ENCODE assay signal across 29 cellular contexts in the genomic region with DNA sequence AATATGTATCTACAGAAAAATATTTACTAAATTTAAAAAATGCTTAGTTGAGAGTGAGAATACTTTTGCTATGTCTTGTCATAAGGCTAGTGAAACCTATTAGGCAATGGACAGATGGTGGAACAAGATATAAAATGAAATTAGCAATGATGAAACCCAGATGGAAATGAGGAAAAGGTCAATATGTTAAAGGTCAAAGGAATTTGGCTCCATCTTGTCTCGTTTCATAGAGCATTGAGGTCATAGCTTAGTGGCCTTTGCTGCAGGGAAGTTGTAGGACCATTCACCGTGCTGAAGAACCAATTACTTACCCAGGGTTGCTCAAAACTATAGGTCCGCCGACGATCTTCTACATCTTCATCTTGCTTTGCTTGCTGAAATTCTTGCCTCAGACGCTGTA.
"Had no signal": no experiment of that assay in that cellular context is flagged by ENCODE, and none has a peak within 500 bp of the region (broad histone marks: within the 10 kb centered on the region; RNA-seq: fewer than 3 reads in every experiment).

No MANE protein-coding gene starts in this region.

- H3K9me3 ChIP-seq: mucosa of descending colon, neutrophil, stomach, thyroid gland, vagina had no signal

- H3K27me3 Mint-ChIP-seq: memory B cell, naive B cell, progenitor cell of endocrine pancreas had no signal

- H3K27ac ChIP-seq: dorsolateral prefrontal cortex, epithelial cell of prostate, neutrophil, parathyroid adenoma, stomach, thyroid gland, vagina had no signal

- H3K27ac Mint-ChIP-seq: immature natural killer cell; memory B cell; naive B cell; natural killer cell treated with Interleukin-12 subunit alpha and Interleukin-12 subunit beta and Interleukin-15 and Interleukin-18, amount 100 ng/mL, for 72 hours; progenitor cell of endocrine pancreas; stimulated activated effector memory CD8-positive, alpha-beta T cell treated with anti-CD3 and anti-CD28 coated beads, Interleukin-12 subunit alpha, Interleukin-12 subunit beta, amount 100 ng/mL, for 72 hours had no signal

- ATAC-seq: esophagus mucosa; left colon; left ventricle myocardium superior; mucosa of descending colon; natural killer cell treated with Interleukin-12 subunit alpha and Interleukin-12 subunit beta and Interleukin-15 and Interleukin-18, amount 100 ng/mL, for 72 hours; sciatic nerve; stimulated activated effector memory CD8-positive, alpha-beta T cell treated with anti-CD3 and anti-CD28 coated beads, Interleukin-12 subunit alpha, Interleukin-12 subunit beta, amount 100 ng/mL, for 72 hours had no signal

- H3K4me3 ChIP-seq: dorsolateral prefrontal cortex, lung, mucosa of descending colon, stomach, thyroid gland, vagina had no signal

- FAIRE-seq: colon, frontal cortex had no signal

- H3K36me3 ChIP-seq: neutrophil, thyroid gland, vagina had no signal

- H3K4me3 Mint-ChIP-seq: immature natural killer cell; memory B cell; naive B cell; natural killer cell treated with Interleukin-12 subunit alpha and Interleukin-12 subunit beta and Interleukin-15 and Interleukin-18, amount 100 ng/mL, for 72 hours; neural crest cell; stimulated activated effector memory CD8-positive, alpha-beta T cell treated with anti-CD3 and anti-CD28 coated beads, Interleukin-12 subunit alpha, Interleukin-12 subunit beta, amount 100 ng/mL, for 72 hours had no signal

- H3K4me1 ChIP-seq: parathyroid adenoma, thyroid gland, vagina had no signal

- H3K9me3 Mint-ChIP-seq: immature natural killer cell had no signal

- H3K9ac ChIP-seq: parathyroid adenoma had no signal

- H2AFZ ChIP-seq: parathyroid adenoma had no signal

- H3K79me2 ChIP-seq: parathyroid adenoma had no signal

- DNase-seq: dorsolateral prefrontal cortex; effector CD4-positive, alpha-beta T cell; hypothalamus; immature natural killer cell; islet precursor cell; kidney glomerular epithelial cell; left colon; left ventricle myocardium superior; mucosa of descending colon; naive B cell; stimulated activated CD4-positive, alpha-beta T cell treated with anti-CD3 and anti-CD28 coated beads, Interleukin-2, amount 100 ng/mL, for 24 hours; stimulated activated CD4-positive, alpha-beta T cell treated with anti-CD3 and anti-CD28 coated beads, Interleukin-4, amount 100 ng/mL, for 24 hours; stimulated activated naive CD4-positive, alpha-beta T cell treated with Interleukin-2 at 50 U/mL for 16 hours; stomach; thyroid gland had no signal

- H3K4me1 Mint-ChIP-seq: immature natural killer cell; memory B cell; naive B cell; stimulated activated effector memory CD8-positive, alpha-beta T cell treated with anti-CD3 and anti-CD28 coated beads, Interleukin-12 subunit alpha, Interleukin-12 subunit beta, amount 100 ng/mL, for 72 hours had no signal

- H3K36me3 Mint-ChIP-seq: immature natural killer cell; memory B cell; naive B cell; natural killer cell treated with Interleukin-12 subunit alpha and Interleukin-12 subunit beta and Interleukin-15 and Interleukin-18, amount 100 ng/mL, for 72 hours; stimulated activated effector memory CD8-positive, alpha-beta T cell treated with anti-CD3 and anti-CD28 coated beads, Interleukin-12 subunit alpha, Interleukin-12 subunit beta, amount 100 ng/mL, for 72 hours had no signal

- H3K27me3 ChIP-seq: neutrophil, stomach, thyroid gland, vagina had no signal
